In the genomic region with DNA sequence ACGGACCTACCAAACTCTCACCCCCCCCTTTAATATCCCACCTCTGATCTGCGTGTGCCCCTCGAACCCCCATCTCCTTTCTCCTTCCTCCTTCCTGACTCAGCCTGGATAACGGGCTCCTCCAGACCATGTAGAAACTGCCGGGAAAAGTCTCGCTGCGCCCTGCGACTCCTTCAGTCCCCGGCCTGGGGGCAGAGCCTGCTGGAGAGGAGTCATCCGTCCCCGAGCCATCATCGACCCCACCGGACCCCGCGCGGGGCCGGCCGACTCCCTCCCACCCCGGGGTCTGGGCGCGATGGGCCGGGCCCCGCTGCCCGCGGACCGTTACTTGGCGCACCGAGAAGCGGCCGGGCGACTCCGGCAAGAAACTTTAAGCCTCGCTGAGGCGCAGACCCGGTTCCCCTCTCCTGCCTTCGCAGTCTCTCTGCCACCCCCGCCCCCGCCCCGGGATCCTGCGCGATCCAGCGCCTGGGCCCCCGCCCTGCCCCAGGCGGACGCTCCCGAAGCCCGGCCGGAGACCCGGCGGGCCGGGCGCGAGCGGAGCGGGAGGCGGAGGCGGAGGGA, we compare ENCODE assay signal across 8 cellular contexts. TPM values are rescaled to one million over a fixed set of nuclear protein-coding genes. Genes with fewer than 3 reads are reported as not detected.
A peak's percentile ranks its signal among the peaks of the same experiment; 100 is the strongest.
DNase-seq lines count a peak whose midpoint lies in the region; ATAC-seq, FAIRE-seq and TF ChIP-seq lines count a peak whose summit lies in the region.

No MANE protein-coding gene starts in this region.

- H3K27ac Mint-ChIP-seq in stimulated activated naive CD8-positive, alpha-beta T cell treated with anti-CD3 and anti-CD28 coated beads, Interleukin-15, amount 100 ng/mL, for 72 hours = peak overlapping the region; percentile 86 to 96

- H3K27me3 ChIP-seq in BJ (ENCODE audit: control insufficient read depth, insufficient read depth, low read length) = no peaks in the 10 kb centered on the region
- peaks cover 95% of the 10 kb centered on the region for H3K27me3 ChIP-seq in HUES48 (ENCODE audit: control insufficient read depth, insufficient read depth, low read length)

- no peaks in the 10 kb centered on the region for H3K9me3 ChIP-seq in HUES48 (ENCODE audit: control insufficient read depth, insufficient read depth, low read length)
- H3K9me3 ChIP-seq in kidney (ENCODE audit: control insufficient read depth in 1 of 2, low read length in 2 of 2) = no peaks in the 10 kb centered on the region

- H3K9ac ChIP-seq in HUES48 (ENCODE audit: low read depth, low read length) = no peak overlapping the region
- H3K9ac ChIP-seq in kidney (ENCODE audit: low read length in 2 of 2) = peak overlapping the region; percentile 53 to 90

- intact Hi-C loops in kidney (cut with DNase I) = no loop called here

- H3K27me3 Mint-ChIP-seq in stimulated activated naive CD8-positive, alpha-beta T cell treated with anti-CD3 and anti-CD28 coated beads, Interleukin-15, amount 100 ng/mL, for 72 hours = peaks cover 37% of the 10 kb centered on the region

- H3K27ac ChIP-seq in HUES48 (ENCODE audit: low read depth, low read length) (peak overlapping the region; percentile 76), adipose tissue (ENCODE audit: low read depth, low read length) (peak overlapping the region; percentile 98), kidney (ENCODE audit: low read depth in 2 of 2, low read length in 2 of 2) (peak overlapping the region; percentile 82 to 88)

- POLR2A ChIA-PET in BJ (lab: Charles Lee) = no interaction called here

- WGBS in adipose tissue, 3 donors = 0 to 1% (median 0%) methylated on average over 38 to 57 of the region's 57 CpGs

- FAIRE-seq in kidney (lab: Jason Lieb, UNC) = no peak

- no peak for DNase-seq in BJ (ENCODE audit: low read depth)
- peak; percentile 71 for DNase-seq in kidney
- peak; percentile 29 to 36 for DNase-seq in stimulated activated naive CD8-positive, alpha-beta T cell treated with anti-CD3 and anti-CD28 coated beads, Interleukin-15, amount 100 ng/mL, for 72 hours
- no peak for DNase-seq in T-helper 9 cell
- DNase-seq in RPMI8226 = no peak

- TF ChIP-seq CTCF in BJ (IDR thresholded peaks at IDR 0.05; ENCODE audit: insufficient read depth, low read depth, low read length) = no peak
- no peak for TF ChIP-seq CTCF in kidney (IDR thresholded peaks at IDR 0.05; ENCODE audit: borderline replicate concordance, extremely low read depth, insufficient read depth)

- CTCF ChIA-PET in BJ (lab: Yijun Ruan, JAX) = no interaction called here

- H3K4me1 Mint-ChIP-seq in stimulated activated naive CD8-positive, alpha-beta T cell treated with anti-CD3 and anti-CD28 coated beads, Interleukin-15, amount 100 ng/mL, for 72 hours = peaks cover 27% of the 10 kb centered on the region

- ATAC-seq in GM19463 (IDR thresholded peaks at IDR 0.05; ENCODE audit: unreplicated experiment) = peak; percentile 18
- peak; percentile 38 for ATAC-seq in stimulated activated naive CD8-positive, alpha-beta T cell treated with anti-CD3 and anti-CD28 coated beads, Interleukin-15, amount 100 ng/mL, for 72 hours

- H3K4me3 ChIP-seq in BJ (ENCODE audit: low read depth, low read length) (peak overlapping the region; percentile 79), HUES48 (ENCODE audit: low read depth, low read length) (peak overlapping the region; percentile 58), kidney (ENCODE audit: low read length in 2 of 2) (peak overlapping the region; percentile 61 to 77)

- peaks cover 71% of the 10 kb centered on the region for H3K4me1 ChIP-seq in HUES48 (ENCODE audit: control insufficient read depth, insufficient read depth, low read length)
- H3K4me1 ChIP-seq in kidney (ENCODE audit: control insufficient read depth in 1 of 2, insufficient read depth in 1 of 2, low read depth in 1 of 2, low read length in 2 of 2) = peaks cover 10 to 17% of the 10 kb centered on the region in 2 donors

- H3K36me3 ChIP-seq in BJ (ENCODE audit: control insufficient read depth, insufficient read depth, low read length) (no peaks in the 10 kb centered on the region), HUES48 (ENCODE audit: control insufficient read depth, insufficient read depth, low read length) (no peaks in the 10 kb centered on the region), kidney (ENCODE audit: control insufficient read depth in 1 of 2, insufficient read depth in 2 of 2, low read length in 2 of 2) (no peaks in the 10 kb centered on the region)

- peak overlapping the region; percentile 87 to 88 for H3K4me3 Mint-ChIP-seq in stimulated activated naive CD8-positive, alpha-beta T cell treated with anti-CD3 and anti-CD28 coated beads, Interleukin-15, amount 100 ng/mL, for 72 hours

- H3K9me3 Mint-ChIP-seq in stimulated activated naive CD8-positive, alpha-beta T cell treated with anti-CD3 and anti-CD28 coated beads, Interleukin-15, amount 100 ng/mL, for 72 hours = no peaks in the 10 kb centered on the region

RNA-seq across cellular contexts. Expression of gene ZEB2, which starts 3.4 kb away (rescaled TPM):
- polyA plus RNA-seq in BJ (2011; rRNA removed) (53.1 and 60.2 TPM in 2 replicates), adipose tissue (10 to 100 TPM in 2 of 3 donors, 1 to 10 TPM in 1; 5.6 to 92.6 (median 76.3) TPM), kidney (ENCODE audit: insufficient read depth, low read depth, low replicate concordance) (8.3 TPM)
- polyA minus RNA-seq in BJ (2011; rRNA and poly(A)+ RNA removed) = 65.3 and 81.6 TPM in 2 replicates
- total RNA-seq in kidney = 136 TPM

Comparison
In these comparisons a context has a peak if more than half of its experiments do, and no peak if none do; other contexts are left out.
1. DNase-seq: peak in kidney (single experiment) and stimulated activated naive CD8-positive, alpha-beta T cell treated with anti-CD3 and anti-CD28 coated beads, Interleukin-15, amount 100 ng/mL, for 72 hours (2 of 2); none in BJ (single experiment), T-helper 9 cell (single experiment) and RPMI8226 (single experiment).
2. Peak in every context shown above with its lines, with median percentiles within 50 percentile points of each other: H3K4me3 ChIP-seq and H3K27ac ChIP-seq.